Comparison of ENCODE assay signal across 16 cellular contexts in the genomic region with DNA sequence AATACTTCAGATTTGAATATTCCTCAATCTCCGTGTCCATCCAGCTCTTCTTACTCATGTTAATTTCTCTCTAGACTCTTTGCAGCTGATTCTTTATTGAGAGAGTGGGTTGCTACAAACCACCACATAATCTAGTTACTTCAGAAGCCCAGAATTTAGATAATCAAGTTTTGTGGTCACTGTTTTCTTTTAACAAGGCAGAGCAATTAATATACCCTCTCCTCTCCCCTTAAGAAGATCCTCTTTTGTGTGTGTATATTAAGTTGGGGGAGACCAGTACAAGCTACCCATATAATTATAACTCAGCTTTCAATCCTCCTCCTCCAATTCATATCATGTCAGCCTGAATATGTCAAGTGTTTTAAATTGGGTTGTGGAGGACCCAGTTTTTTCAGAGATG.
"Had no signal": no experiment of that assay in that cellular context is flagged by ENCODE, and none has a peak within 500 bp of the region (broad histone marks: within the 10 kb centered on the region; RNA-seq: fewer than 3 reads in every experiment).

No MANE protein-coding gene starts in this region.

- H3K4me1 Mint-ChIP-seq: neural crest cell; stimulated activated naive CD8-positive, alpha-beta T cell treated with anti-CD3 and anti-CD28 coated beads, Interleukin-15, amount 100 ng/mL, for 72 hours had no signal

- DNase-seq: dermis blood vessel endothelial cell; effector memory CD8-positive, alpha-beta T cell; foreskin fibroblast; gastrocnemius medialis; left ventricle myocardium superior; lower lobe of right lung; natural killer cell; pancreas; right lobe of liver; small intestine; stimulated activated CD4-positive, alpha-beta T cell treated with anti-CD3 and anti-CD28 coated beads, Interleukin-15, amount 100 ng/mL, for 24 hours; stimulated activated CD4-positive, alpha-beta T cell treated with anti-CD3 and anti-CD28 coated beads, Interleukin-2, amount 100 ng/mL, for 48 hours; stimulated activated naive CD4-positive, alpha-beta T cell; stimulated activated naive CD8-positive, alpha-beta T cell treated with anti-CD3 and anti-CD28 coated beads, Interleukin-15, amount 100 ng/mL, for 72 hours; transverse colon had no signal

- H3K9me3 Mint-ChIP-seq: effector memory CD8-positive, alpha-beta T cell; natural killer cell; neural crest cell; stimulated activated naive CD8-positive, alpha-beta T cell treated with anti-CD3 and anti-CD28 coated beads, Interleukin-15, amount 100 ng/mL, for 72 hours had no signal

- H3K4me3 Mint-ChIP-seq: effector memory CD8-positive, alpha-beta T cell; natural killer cell; neural crest cell; stimulated activated naive CD8-positive, alpha-beta T cell treated with anti-CD3 and anti-CD28 coated beads, Interleukin-15, amount 100 ng/mL, for 72 hours had no signal

- ATAC-seq: effector memory CD8-positive, alpha-beta T cell; gastrocnemius medialis; left ventricle myocardium superior; lower lobe of right lung; natural killer cell; pancreas; right lobe of liver; stimulated activated naive CD8-positive, alpha-beta T cell treated with anti-CD3 and anti-CD28 coated beads, Interleukin-15, amount 100 ng/mL, for 72 hours had no signal

- H3K27me3 Mint-ChIP-seq: effector memory CD8-positive, alpha-beta T cell; stimulated activated naive CD8-positive, alpha-beta T cell treated with anti-CD3 and anti-CD28 coated beads, Interleukin-15, amount 100 ng/mL, for 72 hours had no signal

- H3K27ac Mint-ChIP-seq: effector memory CD8-positive, alpha-beta T cell; natural killer cell had no signal
